ENCODE assay signal across 28 cellular contexts in the genomic region with DNA sequence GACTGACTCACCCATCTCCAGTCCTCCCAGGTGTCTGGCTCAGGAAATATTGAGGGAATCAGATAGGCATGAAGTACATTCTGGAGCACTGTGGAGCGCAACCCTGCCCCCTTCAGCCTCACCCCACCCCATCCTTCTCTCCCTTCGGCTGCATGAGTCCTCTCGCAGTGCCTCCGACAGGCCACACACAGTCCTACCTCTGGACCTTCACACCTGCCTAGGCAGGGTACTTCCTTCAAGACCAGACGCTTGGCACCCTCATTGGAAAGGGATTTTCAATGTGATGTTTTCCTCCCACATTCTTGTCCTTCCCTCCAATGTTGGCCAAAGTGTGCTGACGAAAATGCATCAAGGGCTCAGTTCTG. TPM values are rescaled to one million over a fixed set of nuclear protein-coding genes. Genes with fewer than 3 reads are reported as not detected.
"Had no signal": no experiment of that assay in that cellular context is flagged by ENCODE, and none has a peak within 500 bp of the region (broad histone marks: within the 10 kb centered on the region; RNA-seq: fewer than 3 reads in every experiment).

No MANE protein-coding gene starts in this region.

- H3K36me3 ChIP-seq: gastrocnemius medialis, heart right ventricle, right lobe of liver, spleen, thoracic aorta, transverse colon had no signal

- H3K27ac Mint-ChIP-seq: endodermal cell; memory B cell; naive thymus-derived CD4-positive, alpha-beta T cell; nephron progenitor cell; stimulated activated memory B cell treated with anti-CD40 and anti-IgM and Interleukin-4, amounts not matched to agents 10 μg/mL and 1 μg/mL and 100 μg/mL, for 72 hours; stimulated activated naive CD8-positive, alpha-beta T cell treated with anti-CD3 and anti-CD28 coated beads, Interleukin-15, Interleukin-2, amounts not matched to agents 100 ng/mL and 50 ng/mL, for 24 hours had no signal

- H3K4me3 ChIP-seq: coronary artery, gastrocnemius medialis, heart right ventricle, psoas muscle, right lobe of liver, spleen, thoracic aorta, transverse colon had no signal

- FAIRE-seq: urothelium cell line had no signal

- H3K4me3 Mint-ChIP-seq: endodermal cell; memory B cell; naive thymus-derived CD4-positive, alpha-beta T cell; nephron progenitor cell; stimulated activated memory B cell treated with anti-CD40 and anti-IgM and Interleukin-4, amounts not matched to agents 10 μg/mL and 1 μg/mL and 100 μg/mL, for 72 hours; stimulated activated naive CD8-positive, alpha-beta T cell treated with anti-CD3 and anti-CD28 coated beads, Interleukin-15, Interleukin-2, amounts not matched to agents 100 ng/mL and 50 ng/mL, for 24 hours had no signal

- H3K9me3 ChIP-seq: gastrocnemius medialis, psoas muscle, right lobe of liver had no signal

- H3K4me1 ChIP-seq: gastrocnemius medialis, heart right ventricle, parathyroid adenoma, psoas muscle, right lobe of liver, spleen, transverse colon had no signal

- H3K4me1 Mint-ChIP-seq: endodermal cell; memory B cell; stimulated activated memory B cell treated with anti-CD40 and anti-IgM and Interleukin-4, amounts not matched to agents 10 μg/mL and 1 μg/mL and 100 μg/mL, for 72 hours had no signal

- ATAC-seq: esophagus mucosa; gastrocnemius medialis; heart right ventricle; left colon; naive thymus-derived CD4-positive, alpha-beta T cell; psoas muscle; right lobe of liver; stimulated activated memory B cell treated with anti-CD40 and anti-IgM and Interleukin-4, amounts not matched to agents 10 μg/mL and 1 μg/mL and 100 μg/mL, for 72 hours had no signal

- H3K27me3 ChIP-seq: right lobe of liver, transverse colon had no signal

- H3K27ac ChIP-seq: coronary artery, gastrocnemius medialis, heart right ventricle, parathyroid adenoma, psoas muscle, right lobe of liver, spleen, thoracic aorta, transverse colon had no signal

- DNase-seq: caudate nucleus; effector CD4-positive, alpha-beta T cell; endodermal cell; gastrocnemius medialis; heart right ventricle; left colon; naive thymus-derived CD4-positive, alpha-beta T cell; nephron progenitor cell; psoas muscle; retina; right lobe of liver; spleen; stimulated activated CD4-positive, alpha-beta T cell treated with anti-CD3 and anti-CD28 coated beads, Interleukin-15, amount 100 ng/mL, for 24 hours; stimulated activated CD4-positive, alpha-beta T cell treated with anti-CD3 and anti-CD28 coated beads, Interleukin-1b, Interleukin-23, amount 100 ng/mL, for 48 hours; stimulated activated CD4-positive, alpha-beta T cell treated with anti-CD3 and anti-CD28 coated beads, Interleukin-4, amount 100 ng/mL, for 24 hours; transverse colon had no signal

- H3K36me3 Mint-ChIP-seq: stimulated activated memory B cell treated with anti-CD40 and anti-IgM and Interleukin-4, amounts not matched to agents 10 μg/mL and 1 μg/mL and 100 μg/mL, for 72 hours had no signal

RNA-seq across cellular contexts. Expression of a gene that starts 26.8 kb away (rescaled TPM):
- total RNA-seq: fibroblast of villous mesenchyme; kidney epithelial cell; mononuclear cell; naive thymus-derived CD4-positive, alpha-beta T cell; skeletal muscle tissue had no signal
